Comparison of ENCODE assay signal across 16 cellular contexts in the genomic region with DNA sequence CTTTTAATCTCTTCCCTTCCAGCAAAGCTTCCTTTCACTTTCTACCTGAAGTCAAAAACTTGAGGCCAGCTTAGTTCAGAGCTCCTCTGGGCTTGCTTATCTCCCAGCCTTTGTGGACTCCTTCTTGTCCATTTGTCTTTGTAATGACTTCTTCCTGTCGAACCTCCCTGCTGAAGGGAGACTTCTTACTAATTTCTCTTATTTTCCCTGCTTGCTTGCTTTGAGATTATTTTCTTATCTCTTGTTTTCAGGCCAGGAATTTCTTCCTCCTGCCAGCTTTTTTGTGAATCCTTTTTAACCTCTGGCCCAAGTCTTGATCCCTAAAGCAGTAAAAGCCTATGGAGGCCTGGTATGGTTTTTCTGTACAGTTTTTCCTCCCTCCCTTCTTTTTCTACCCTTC. TPM values are rescaled to one million over a fixed set of nuclear protein-coding genes. Genes with fewer than 3 reads are reported as not detected.
DNase-seq lines count a peak whose midpoint lies in the region; ATAC-seq and TF ChIP-seq lines count a peak whose summit lies in the region.
"Had no signal": no experiment of that assay in that cellular context is flagged by ENCODE, and none has a peak within 500 bp of the region (broad histone marks: within the 10 kb centered on the region; RNA-seq: fewer than 3 reads in every experiment).

No MANE protein-coding gene starts in this region.

- no peak overlapping the region for H2BK15ac ChIP-seq in H9 (ENCODE audit: low read depth, low read length)

- no peak for DNase-seq in CD8-positive, alpha-beta memory T cell
- DNase-seq in H9 (no peak), memory B cell (ENCODE audit: low spot score in 2 of 2) (no peak), midbrain (lab: John Stamatoyannopoulos, UW) (no peak), A172 (ENCODE audit: low spot score) (no peak), suprapubic skin (ENCODE audit: low spot score in 2 of 2) (no peak), NCI-H128 (lab: John Stamatoyannopoulos, UW; ENCODE audit: unreplicated experiment) (no peak)
- DNase-seq in activated T-helper 2 cell treated with anti-CD3 and anti-CD28 coated beads, Interferon-gamma antibody, Interleukin-2, Interleukin-4, amounts not matched to agents 10 μg/mL and 5 μg/mL and 100 μg/mL, durations not matched to agents 14 hours and 24 hours and 36 hours (ENCODE audit: low spot score) = no peak
- DNase-seq: COR-L47, HCEC 1CT, IMR-90, MV-4-11, NCI-H1436 treated with DMSO at 0.1 percent for 48 hours, NCI-H345, PC-9 had no signal

- ATAC-seq in memory B cell (ENCODE audit: low read depth) = no peak

- H2BK120ac ChIP-seq in H9 (ENCODE audit: low read depth, low read length, poor library complexity, severe bottlenecking) = no peak overlapping the region

- no peak for TF ChIP-seq POLR2A in suprapubic skin (IDR thresholded peaks at IDR 0.05)

- H3K4ac ChIP-seq in H9 (ENCODE audit: low read depth, low read length) = no peak overlapping the region

- intact Hi-C loops in activated T-helper 2 cell treated with anti-CD3 and anti-CD28 coated beads, Interferon-gamma antibody, Interleukin-2, Interleukin-4, amounts not matched to agents 10 μg/mL and 5 μg/mL and 100 μg/mL, durations not matched to agents 14 hours and 24 hours and 36 hours (cut with micrococcal nuclease) = no loop called here

- H2AFZ ChIP-seq in H9 (ENCODE audit: low read length) = no peak overlapping the region
- H2AFZ ChIP-seq: PC-9 had no signal

- H4K8ac ChIP-seq in H9 (replicated peaks; ENCODE audit: insufficient read length, low read depth, low read length) = no peak overlapping the region

- H2BK20ac ChIP-seq in H9 (ENCODE audit: low read depth, low read length, poor library complexity, severe bottlenecking) = no peak overlapping the region

- peak overlapping the region in 4 of 8 donors; percentile 44 to 86 (median 56) for H3K27ac Mint-ChIP-seq in CD8-positive, alpha-beta memory T cell
- H3K27ac Mint-ChIP-seq in H9 = peak overlapping the region in 2 of 3 experiments; percentile 21 to 33; a peak in 4 of 7 replicates
- H3K27ac Mint-ChIP-seq in activated T-helper 2 cell treated with anti-CD3 and anti-CD28 coated beads, Interferon-gamma antibody, Interleukin-2, Interleukin-4, amounts not matched to agents 10 μg/mL and 5 μg/mL and 100 μg/mL, durations not matched to agents 14 hours and 24 hours and 36 hours = peak overlapping the region; percentile 9
- peak overlapping the region; percentile 64 for H3K27ac Mint-ChIP-seq in memory B cell

- POLR2A ChIA-PET in CD8-positive, alpha-beta memory T cell (lab: Charles Lee) = no interaction called here

- no peaks in the 10 kb centered on the region for H4K20me1 ChIP-seq in H9 (ENCODE audit: control insufficient read depth, insufficient read depth, insufficient read length)
- H4K20me1 ChIP-seq: BLaER1 had no signal

- no peaks in the 10 kb centered on the region for H3K79me1 ChIP-seq in H9 (ENCODE audit: insufficient read depth, low read depth, low read length, poor library complexity, severe bottlenecking)

- TF ChIP-seq CTCF in H9 (conservative IDR thresholded peaks at IDR 0.05) (no peak), suprapubic skin (IDR thresholded peaks at IDR 0.05) (no peak)

- WGBS in H9 (ENCODE audit: extremely low coverage, insufficient read length, low lambda C conversion rate) = no CpG with 5 or more reads among the region's 1 CpG
- 77% methylated on average over 1 of the region's 1 CpG for WGBS in suprapubic skin

- peak overlapping the region; percentile 4 for H3K27ac ChIP-seq in CD8-positive, alpha-beta memory T cell (ENCODE audit: low read depth, low read length)
- no peak overlapping the region for H3K27ac ChIP-seq in H9 (ENCODE audit: insufficient read length, low read depth, low read length)
- H3K27ac ChIP-seq in suprapubic skin = no peak overlapping the region
- H3K27ac ChIP-seq: PC-9 had no signal

- H3K27me3 Mint-ChIP-seq in CD8-positive, alpha-beta memory T cell = no peaks in the 10 kb centered on the region
- H3K27me3 Mint-ChIP-seq in H9 (ENCODE audit: low read depth) (no peaks in the 10 kb centered on the region), memory B cell (no peaks in the 10 kb centered on the region)
- H3K27me3 Mint-ChIP-seq in activated T-helper 2 cell treated with anti-CD3 and anti-CD28 coated beads, Interferon-gamma antibody, Interleukin-2, Interleukin-4, amounts not matched to agents 10 μg/mL and 5 μg/mL and 100 μg/mL, durations not matched to agents 14 hours and 24 hours and 36 hours (ENCODE audit: low read depth) = no peaks in the 10 kb centered on the region

- H3K4me1 Mint-ChIP-seq in CD8-positive, alpha-beta memory T cell = peaks cover 27 to 39% (median 32%) of the 10 kb centered on the region in 3 donors
- H3K4me1 Mint-ChIP-seq in H9 (peaks cover 6 to 24% of the 10 kb centered on the region in 2 experiments), memory B cell (peaks cover 16% of the 10 kb centered on the region)
- H3K4me1 Mint-ChIP-seq in activated T-helper 2 cell treated with anti-CD3 and anti-CD28 coated beads, Interferon-gamma antibody, Interleukin-2, Interleukin-4, amounts not matched to agents 10 μg/mL and 5 μg/mL and 100 μg/mL, durations not matched to agents 14 hours and 24 hours and 36 hours (ENCODE audit: low read depth) = peaks cover 11% of the 10 kb centered on the region

- H3K23ac ChIP-seq in H9 (ENCODE audit: insufficient read length, low read depth, low read length) = no peak overlapping the region

- H3K4me3 ChIP-seq in CD8-positive, alpha-beta memory T cell (ENCODE audit: low read length) = no peak overlapping the region
- no peak overlapping the region for H3K4me3 ChIP-seq in suprapubic skin
- H3K4me3 ChIP-seq: BLaER1, PC-9 had no signal

- CTCF ChIA-PET in CD8-positive, alpha-beta memory T cell (lab: Charles Lee) = interaction anchor here (1.2 kb wide), 1 partner anchor 14 kb away, joined by 3 read pairs; no protein-coding TSS in a partner anchor

- peaks cover 15 to 30% (median 23%) of the 10 kb centered on the region in 3 donors for H3K36me3 Mint-ChIP-seq in CD8-positive, alpha-beta memory T cell
- H3K36me3 Mint-ChIP-seq in H9 (ENCODE audit: insufficient read depth in 1 of 3, low read depth in 3 of 3) (peaks cover 11 to 19% (median 11%) of the 10 kb centered on the region in 3 experiments), memory B cell (peaks cover 25% of the 10 kb centered on the region)
- peaks cover 38% of the 10 kb centered on the region for H3K36me3 Mint-ChIP-seq in activated T-helper 2 cell treated with anti-CD3 and anti-CD28 coated beads, Interferon-gamma antibody, Interleukin-2, Interleukin-4, amounts not matched to agents 10 μg/mL and 5 μg/mL and 100 μg/mL, durations not matched to agents 14 hours and 24 hours and 36 hours (ENCODE audit: low read depth)

- no peaks in the 10 kb centered on the region for H3K9me3 Mint-ChIP-seq in CD8-positive, alpha-beta memory T cell
- H3K9me3 Mint-ChIP-seq in H9 (no peaks in the 10 kb centered on the region), memory B cell (no peaks in the 10 kb centered on the region)
- no peaks in the 10 kb centered on the region for H3K9me3 Mint-ChIP-seq in activated T-helper 2 cell treated with anti-CD3 and anti-CD28 coated beads, Interferon-gamma antibody, Interleukin-2, Interleukin-4, amounts not matched to agents 10 μg/mL and 5 μg/mL and 100 μg/mL, durations not matched to agents 14 hours and 24 hours and 36 hours

- H3K23me2 ChIP-seq in H9 (ENCODE audit: insufficient read length, low read depth, low read length, poor library complexity, severe bottlenecking) = no peaks in the 10 kb centered on the region

- H3K9me3 ChIP-seq in CD8-positive, alpha-beta memory T cell (ENCODE audit: low read length) = no peaks in the 10 kb centered on the region
- H3K9me3 ChIP-seq in H9 (ENCODE audit: control insufficient read depth, low read depth, low read length) = no peaks in the 10 kb centered on the region
- no peaks in the 10 kb centered on the region for H3K9me3 ChIP-seq in suprapubic skin
- H3K9me3 ChIP-seq: BLaER1 had no signal

- H3K18ac ChIP-seq in H9 (ENCODE audit: insufficient read length, low read depth, low read length) = no peak overlapping the region

- no peak overlapping the region for H3K4me3 Mint-ChIP-seq in CD8-positive, alpha-beta memory T cell
- H3K4me3 Mint-ChIP-seq in H9 (no peak overlapping the region; a peak in 1 of 5 replicates), memory B cell (no peak overlapping the region)
- no peak overlapping the region for H3K4me3 Mint-ChIP-seq in activated T-helper 2 cell treated with anti-CD3 and anti-CD28 coated beads, Interferon-gamma antibody, Interleukin-2, Interleukin-4, amounts not matched to agents 10 μg/mL and 5 μg/mL and 100 μg/mL, durations not matched to agents 14 hours and 24 hours and 36 hours (ENCODE audit: low read depth)

- no peaks in the 10 kb centered on the region for H3K27me3 ChIP-seq in CD8-positive, alpha-beta memory T cell (ENCODE audit: insufficient read depth, low read length, poor library complexity, severe bottlenecking)
- no peaks in the 10 kb centered on the region for H3K27me3 ChIP-seq in H9 (ENCODE audit: insufficient read depth, low read length)
- H3K27me3 ChIP-seq in suprapubic skin = no peaks in the 10 kb centered on the region
- H3K27me3 ChIP-seq: BLaER1 had no signal

- no peak for TF ChIP-seq EP300 in suprapubic skin (IDR thresholded peaks at IDR 0.05)

- no peak overlapping the region for H2BK12ac ChIP-seq in H9 (ENCODE audit: insufficient read length, low read depth, low read length)

- no peak overlapping the region for H3K56ac ChIP-seq in H9 (ENCODE audit: insufficient read length, low read depth, low read length)

- peaks cover 4% of the 10 kb centered on the region for H3K4me1 ChIP-seq in CD8-positive, alpha-beta memory T cell (ENCODE audit: insufficient read depth, low read length)
- H3K4me1 ChIP-seq in H9 (ENCODE audit: insufficient read depth, low read length) (peaks cover 7% of the 10 kb centered on the region; the same call in 1 of the 2 replicates), suprapubic skin (no peaks in the 10 kb centered on the region)

- no peak overlapping the region for H2AK5ac ChIP-seq in H9 (ENCODE audit: insufficient read length, low read length)

- H3K4me2 ChIP-seq in H9 (ENCODE audit: insufficient read depth, insufficient read length, low read length) = no peak overlapping the region
- H3K4me2 ChIP-seq: PC-9 had no signal

- no peak overlapping the region for H2BK5ac ChIP-seq in H9 (ENCODE audit: insufficient read length, low read length)

- H4K91ac ChIP-seq in H9 (ENCODE audit: insufficient read length, low read depth, low read length) = no peak overlapping the region

- no peak overlapping the region for H3K9ac ChIP-seq in H9 (ENCODE audit: extremely low read depth, insufficient read length, low read length)
- H3K9ac ChIP-seq: BLaER1 had no signal

- H3K14ac ChIP-seq in H9 (ENCODE audit: insufficient read depth, low read length) = no peak overlapping the region

- no peaks in the 10 kb centered on the region for H3K36me3 ChIP-seq in CD8-positive, alpha-beta memory T cell (ENCODE audit: insufficient read depth, low read length)
- H3K36me3 ChIP-seq in suprapubic skin = no peaks in the 10 kb centered on the region

- no peak overlapping the region for H3T11ph ChIP-seq in H9 (ENCODE audit: low read length)

- H4K5ac ChIP-seq in H9 (ENCODE audit: insufficient read length, low read depth, low read length) = no peak overlapping the region

- no peaks in the 10 kb centered on the region for H3K79me2 ChIP-seq in H9 (ENCODE audit: insufficient read depth, low read length)

RNA-seq across cellular contexts. Expression of a gene that starts 46.8 kb away (rescaled TPM):
- 10 to 100 TPM; 82.7 to 85.8 TPM for total RNA-seq in CD8-positive, alpha-beta memory T cell
- 2.6 TPM for polyA plus RNA-seq in CD8-positive, alpha-beta memory T cell
- total RNA-seq in H9 (2021) (70.6 and 72.2 TPM in 2 replicates), suprapubic skin (1 to 10 TPM; 4.9 to 6.8 (median 5.1) TPM)
- 55.7 and 56.9 TPM in 2 replicates for total RNA-seq in activated T-helper 2 cell treated with anti-CD3 and anti-CD28 coated beads, Interferon-gamma antibody, Interleukin-2, Interleukin-4, amounts not matched to agents 10 μg/mL and 5 μg/mL and 100 μg/mL, durations not matched to agents 14 hours and 24 hours and 36 hours
- total RNA-seq in A172 (2014; rRNA removed; shearing (Covaris generic)) = 147 and 155 TPM in 2 replicates

RNA-seq across cellular contexts. Expression of a gene that starts 47.1 kb away (rescaled TPM):
- 10 to 100 TPM; 19.2 to 19.8 TPM for total RNA-seq in CD8-positive, alpha-beta memory T cell
- polyA plus RNA-seq in CD8-positive, alpha-beta memory T cell = 13.1 TPM
- total RNA-seq in H9 (2021) (16.7 and 17.3 TPM in 2 replicates), suprapubic skin (10 to 100 TPM; 11.0 to 15.0 (median 12.4) TPM)
- 20.6 and 21.2 TPM in 2 replicates for total RNA-seq in activated T-helper 2 cell treated with anti-CD3 and anti-CD28 coated beads, Interferon-gamma antibody, Interleukin-2, Interleukin-4, amounts not matched to agents 10 μg/mL and 5 μg/mL and 100 μg/mL, durations not matched to agents 14 hours and 24 hours and 36 hours
- total RNA-seq in A172 (2014; rRNA removed; shearing (Covaris generic)) = 16.1 and 21.4 TPM in 2 replicates
